In genomic region chr12:96240656-96241055, GRCh38 we compare ENCODE assay signal across 12 cellular contexts. TPM values are rescaled to one million over a fixed set of nuclear protein-coding genes. Genes with fewer than 3 reads are reported as not detected.
DNase-seq lines count a peak whose midpoint lies in the region; ATAC-seq and TF ChIP-seq lines count a peak whose summit lies in the region.
"Had no signal": no experiment of that assay in that cellular context is flagged by ENCODE, and none has a peak within 500 bp of the region (broad histone marks: within the 10 kb centered on the region; RNA-seq: fewer than 3 reads in every experiment).

No MANE protein-coding gene starts in this region.

- H3K9me3 Mint-ChIP-seq in CD8-positive, alpha-beta memory T cell, result peaks cover 0 to 2% (median 0%) of the 10 kb centered on the region in 5 donors
- H3K9me3 Mint-ChIP-seq in T-cell, result no peaks in the 10 kb centered on the region

- 79 to 85% methylated on average over 11 of the region's 11 CpGs for WGBS in sigmoid colon, 2 donors

- CTCF ChIA-PET in CD8-positive, alpha-beta memory T cell (lab: Charles Lee), result interaction anchor here (0.6 kb wide), 1 partner anchor 43 kb away, joined by 3 read pairs; no protein-coding TSS in a partner anchor
- CTCF ChIA-PET in T-cell (lab: Charles Lee), result interaction anchor here (0.6 to 1.2 kb wide), 2 partner anchors 25 to 203 kb away, joined by 3 read pairs; no protein-coding TSS in a partner anchor

- peaks cover 79 to 90% (median 84%) of the 10 kb centered on the region in 3 donors for H3K4me1 Mint-ChIP-seq in CD8-positive, alpha-beta memory T cell
- H3K4me1 Mint-ChIP-seq in T-cell, result peaks cover 72 to 85% (median 81%) of the 10 kb centered on the region in 3 donors

- H3K36me3 ChIP-seq in CD8-positive, alpha-beta memory T cell (ENCODE audit: insufficient read depth, low read length), result no peaks in the 10 kb centered on the region
- no peaks in the 10 kb centered on the region for H3K36me3 ChIP-seq in sigmoid colon
- peaks cover 9% of the 10 kb centered on the region for H3K36me3 ChIP-seq in SJCRH30

- POLR2A ChIA-PET in CD8-positive, alpha-beta memory T cell (lab: Charles Lee), result no interaction called here
- POLR2A ChIA-PET in T-cell (lab: Charles Lee), result interaction anchor here in 1 of 2 donors (3.2 kb wide), 1 partner anchor 159 kb away, joined by 22 read pairs; the partner anchor contains the start of gene CDK17

- H3K27me3 Mint-ChIP-seq in CD8-positive, alpha-beta memory T cell, result no peaks in the 10 kb centered on the region
- no peaks in the 10 kb centered on the region for H3K27me3 Mint-ChIP-seq in T-cell

- no peaks in the 10 kb centered on the region for H3K9me3 ChIP-seq in CD8-positive, alpha-beta memory T cell (ENCODE audit: low read length)
- H3K9me3 ChIP-seq in sigmoid colon, result no peaks in the 10 kb centered on the region
- H3K9me3 ChIP-seq in SJCRH30 (replicated peaks), result no peaks in the 10 kb centered on the region

- TF ChIP-seq POLR2A in sigmoid colon (IDR thresholded peaks at IDR 0.05), result no peak

- no peak for TF ChIP-seq CTCF in fibroblast of mammary gland (conservative IDR thresholded peaks at IDR 0.05; ENCODE audit: control insufficient read depth, insufficient read depth, low read depth, low read length)
- TF ChIP-seq CTCF in sigmoid colon (IDR thresholded peaks at IDR 0.05), result no peak

- no peak for TF ChIP-seq EP300 in sigmoid colon (IDR thresholded peaks at IDR 0.05)

- H3K27ac ChIP-seq in CD8-positive, alpha-beta memory T cell (ENCODE audit: low read depth, low read length), result no peak overlapping the region
- H3K27ac ChIP-seq in sigmoid colon, result peak overlapping the region; percentile 92 to 97 (median 95)
- no peak overlapping the region for H3K27ac ChIP-seq in SJCRH30

- ATAC-seq in T-cell (replicated peaks in 1 of 4), result no peak

- intact Hi-C loops in sigmoid colon (cut with DNase I), result no loop called here

- no peak overlapping the region for H3K4me3 ChIP-seq in CD8-positive, alpha-beta memory T cell (ENCODE audit: low read length)
- H3K4me3 ChIP-seq in fibroblast of mammary gland (ENCODE audit: control insufficient read depth, low read depth, low read length) (no peak overlapping the region), sigmoid colon (no peak overlapping the region), SJCRH30 (no peak overlapping the region)

- DNase-seq in CD8-positive, alpha-beta memory T cell, result no peak
- DNase-seq in T-cell, result no peak
- peak; percentile 67 for DNase-seq in fibroblast of mammary gland (ENCODE audit: low read depth)
- peak; percentile 52 for DNase-seq in sigmoid colon
- DNase-seq in NCI-H2029 (lab: John Stamatoyannopoulos, UW), result no peak
- DNase-seq in SJCRH30, result no peak
- DNase-seq in MV-4-11 (lab: John Stamatoyannopoulos, UW), result no peak
- DNase-seq: activated CD8-positive, alpha-beta memory T cell treated with anti-CD3 and anti-CD28 coated beads, Interleukin-2, amount 50 U/mL, for 48 hours; COR-L47; erythroblast; occipital lobe; OCI-M1 had no signal

- peaks cover 60% of the 10 kb centered on the region for H3K4me1 ChIP-seq in CD8-positive, alpha-beta memory T cell (ENCODE audit: insufficient read depth, low read length)
- peaks cover 0 to 73% (median 72%) of the 10 kb centered on the region in 4 donors for H3K4me1 ChIP-seq in sigmoid colon
- no peaks in the 10 kb centered on the region for H3K4me1 ChIP-seq in SJCRH30

- peak overlapping the region in 6 of 7 donors; percentile 7 to 88 (median 62) for H3K4me3 Mint-ChIP-seq in CD8-positive, alpha-beta memory T cell
- peak overlapping the region in 1 of 3 donors; percentile 35 for H3K4me3 Mint-ChIP-seq in T-cell

- H3K27ac Mint-ChIP-seq in CD8-positive, alpha-beta memory T cell, result peak overlapping the region; percentile 95 to 100 (median 100)
- peak overlapping the region; percentile 72 to 80 for H3K27ac Mint-ChIP-seq in T-cell

- H3K36me3 Mint-ChIP-seq in CD8-positive, alpha-beta memory T cell, result peaks cover 0 to 11% (median 4%) of the 10 kb centered on the region in 3 donors
- H3K36me3 Mint-ChIP-seq in T-cell, result peaks cover 30% of the 10 kb centered on the region

- no peaks in the 10 kb centered on the region for H3K27me3 ChIP-seq in CD8-positive, alpha-beta memory T cell (ENCODE audit: insufficient read depth, low read length, poor library complexity, severe bottlenecking)
- H3K27me3 ChIP-seq in sigmoid colon (no peaks in the 10 kb centered on the region), SJCRH30 (no peaks in the 10 kb centered on the region)

RNA-seq across cellular contexts. Expression of gene ELK3, which starts 46.5 kb away (rescaled TPM):
- 10 to 100 TPM; 24.0 to 28.4 TPM for total RNA-seq in CD8-positive, alpha-beta memory T cell
- 44.3 TPM for polyA plus RNA-seq in CD8-positive, alpha-beta memory T cell
- 10 to 100 TPM; 33.8 to 62.7 (median 55.5) TPM for total RNA-seq in T-cell
- total RNA-seq in sigmoid colon, result 10 to 100 TPM; 15.7 to 23.8 (median 18.4) TPM
- polyA plus RNA-seq in sigmoid colon, result 10 to 100 TPM in 1 of 3 donors, 1 to 10 TPM in 2; 2.3 to 12.0 (median 9.0) TPM
- total RNA-seq in SJCRH30 (2014; rRNA removed; shearing (Covaris generic)), result 31.8 and 34.0 TPM in 2 replicates

Comparison
In these comparisons a context has a peak if more than half of its experiments do, and no peak if none do; other contexts are left out.
1. DNase-seq: peak in fibroblast of mammary gland (single experiment) and sigmoid colon (single experiment); none in CD8-positive, alpha-beta memory T cell (0 of 5), T-cell (0 of 34), NCI-H2029 (single experiment), SJCRH30 (0 of 2) and MV-4-11 (single experiment).
2. H3K27ac ChIP-seq: peak in sigmoid colon (4 of 4); none in CD8-positive, alpha-beta memory T cell (single experiment) and SJCRH30 (single experiment).